ENCODE assay signal across 2 cellular contexts in genomic region chr3:112643621-112644236, GRCh38.
TF ChIP-seq lines count a peak whose summit lies in the region.

No MANE protein-coding gene starts in this region.

TF ChIP-seq in A549, 52 proteins besides CTCF, POLR2A, EP300 and RAD21:
- TF ChIP-seq E2F6 (IDR thresholded peaks at IDR 0.05; ENCODE audit: borderline replicate concordance, low read depth) = peak; percentile 66; the same call in 1 of the 2 replicates
- no peak for TF ChIP-seq FOSB (CRISPR knock-in tag; IDR thresholded peaks at IDR 0.05)
- no peak for TF ChIP-seq ZNF302 (CRISPR knock-in tag; IDR thresholded peaks at IDR 0.05)
- TF ChIP-seq CHD2 (IDR thresholded peaks at IDR 0.05; ENCODE audit: low read length, partially characterized antibody) = no peak
- TF ChIP-seq MAX (IDR thresholded peaks at IDR 0.05) = peak; percentile 52; the same call in 1 of the 2 replicates
- TF ChIP-seq ELK1 (IDR thresholded peaks at IDR 0.05; ENCODE audit: low read depth, low read length) = no peak

TF ChIP-seq in HCT116, 20 proteins besides CTCF, POLR2A, EP300 and RAD21:
- no peak for TF ChIP-seq MAX (IDR thresholded peaks at IDR 0.05)
- no peak for TF ChIP-seq JUND (IDR thresholded peaks at IDR 0.05)
- TF ChIP-seq SP1 (IDR thresholded peaks at IDR 0.05; ENCODE audit: low read depth) = no peak
- TF ChIP-seq ZNF274 (IDR thresholded peaks at IDR 0.05; ENCODE audit: low read depth, low read length) = no peak
- TF ChIP-seq CBX3 (IDR thresholded peaks at IDR 0.05; ENCODE audit: low read depth) = no peak
- TF ChIP-seq SIN3A (IDR thresholded peaks at IDR 0.05; ENCODE audit: low read depth) = no peak
- no peak for TF ChIP-seq CEBPB (IDR thresholded peaks at IDR 0.05; ENCODE audit: low read depth)
- TF ChIP-seq EGR1 (IDR thresholded peaks at IDR 0.05; ENCODE audit: low read depth) = no peak
- no peak for TF ChIP-seq ZBTB33 (IDR thresholded peaks at IDR 0.05; ENCODE audit: extremely low read depth, insufficient replicate concordance, low read length)
- no peak for TF ChIP-seq YY1 (IDR thresholded peaks at IDR 0.05; ENCODE audit: extremely low read depth, insufficient replicate concordance, low read depth, low read length)
- no peak for TF ChIP-seq ELF1 (IDR thresholded peaks at IDR 0.05; ENCODE audit: borderline replicate concordance, low read depth)
